ENCODE assay signal across 1 cellular context in the genomic region with DNA sequence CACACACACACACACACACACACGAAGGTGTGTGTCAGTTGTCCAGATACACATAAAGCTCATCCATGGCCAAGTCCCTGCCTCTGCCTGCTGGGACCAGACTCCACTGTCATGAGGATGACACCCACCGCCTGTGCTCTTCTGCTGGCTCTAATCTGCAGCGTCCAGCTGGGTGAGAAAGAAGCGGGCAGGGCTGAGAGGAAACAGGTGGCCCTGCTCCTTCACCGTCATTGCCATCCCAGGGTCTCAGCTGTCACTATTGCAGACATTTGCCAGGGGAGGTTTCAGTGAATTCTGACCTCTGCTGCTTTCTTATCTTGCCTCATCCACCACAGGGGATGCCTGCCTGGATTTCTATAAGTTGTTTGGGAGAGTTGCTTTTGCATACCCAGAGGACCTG.
TF ChIP-seq lines count a peak whose summit lies in the region.

No MANE protein-coding gene starts in this region.

TF ChIP-seq in SK-N-SH, 30 proteins besides CTCF, POLR2A, EP300 and RAD21 (continued from another document):
- no peak for TF ChIP-seq PBX3 (IDR thresholded peaks at IDR 0.05)
- no peak for TF ChIP-seq FOXM1 (IDR thresholded peaks at IDR 0.05; ENCODE audit: low read depth)
- TF ChIP-seq POLR2AphosphoS5 (IDR thresholded peaks at IDR 0.05; ENCODE audit: low read depth, low read length) = no peak
- TF ChIP-seq TAF1 (IDR thresholded peaks at IDR 0.05; ENCODE audit: borderline replicate concordance, low read depth, low read length) = no peak
- TF ChIP-seq GATA2 (CRISPR knock-in tag; IDR thresholded peaks at IDR 0.05) = peak; percentile 86
